In genomic region chr3:30437172-30437571, GRCh38 we compare ENCODE assay signal across 11 cellular contexts.
DNase-seq lines count a peak whose midpoint lies in the region; ATAC-seq and TF ChIP-seq lines count a peak whose summit lies in the region.
"Had no signal": no experiment of that assay in that cellular context is flagged by ENCODE, and none has a peak within 500 bp of the region (broad histone marks: within the 10 kb centered on the region; RNA-seq: fewer than 3 reads in every experiment).

No MANE protein-coding gene starts in this region.

- H3F3A ChIP-seq in PC-9 (ENCODE audit: insufficient read depth, low read depth) = no peaks in the 10 kb centered on the region

- CTCF ChIA-PET in WTC11 (lab: Charles Lee) (no interaction called here), PC-9 (lab: Charles Lee) (interaction anchor here (0.7 kb wide), 1 partner anchor 1575 kb away, joined by 3 read pairs; no protein-coding TSS in a partner anchor)

- no peaks in the 10 kb centered on the region for H3K27me3 Mint-ChIP-seq in WTC11 (ENCODE audit: low read depth)

- H3K4me1 ChIP-seq in PC-9 (replicated peaks; ENCODE audit: insufficient read depth) = no peaks in the 10 kb centered on the region

- H3K36me3 ChIP-seq in PC-9 (ENCODE audit: low read depth) = no peaks in the 10 kb centered on the region
- H3K36me3 ChIP-seq: ovary had no signal

- TF ChIP-seq CTCF in WTC11 (IDR thresholded peaks at IDR 0.05) = no peak
- no peak for TF ChIP-seq CTCF in PC-9 (conservative IDR thresholded peaks at IDR 0.05)

- no peak overlapping the region for H3K4me3 Mint-ChIP-seq in WTC11

- no peaks in the 10 kb centered on the region for H3K9me2 ChIP-seq in PC-9 (ENCODE audit: insufficient read depth)

- H3K27ac ChIP-seq in PC-9 = no peak overlapping the region
- H3K27ac ChIP-seq: ovary had no signal

- peak overlapping the region; percentile 46 for H3K27ac Mint-ChIP-seq in WTC11

- ATAC-seq in WTC11 = peak; percentile 48
- peak; percentile 63 to 81 for ATAC-seq in left cardiac atrium
- ATAC-seq: activated naive CD4-positive, alpha-beta T cell treated with anti-CD3 and anti-CD28 coated beads, Interleukin-2, amount 50 U/mL, for 72 hours had no signal

- peaks cover 4% of the 10 kb centered on the region; the same call in 1 of the 2 replicates for H3K9me3 Mint-ChIP-seq in WTC11
- H3K9me3 Mint-ChIP-seq: activated naive CD4-positive, alpha-beta T cell treated with anti-CD3 and anti-CD28 coated beads, Interleukin-2, amount 50 U/mL, for 72 hours had no signal

- intact Hi-C loops in left cardiac atrium (cut with DNase I) (loop anchor here in 1 of 2 donors (5.0 kb wide), 1 partner anchor 115 kb away; no protein-coding TSS in a partner anchor), PC-9 (cut with micrococcal nuclease; ENCODE audit: unreplicated experiment) (no loop called here)

- H3K9me3 ChIP-seq in PC-9 (ENCODE audit: insufficient read depth, low read depth) = no peaks in the 10 kb centered on the region
- H3K9me3 ChIP-seq: ovary had no signal

- H3K79me2 ChIP-seq in PC-9 (ENCODE audit: low read depth) = no peaks in the 10 kb centered on the region

- DNase-seq in COLO829 (ENCODE audit: low spot score) (peak; percentile 34), WTC11 (ENCODE audit: low spot score) (no peak), left cardiac atrium (peak; percentile 36), renal cortical epithelial cell (ENCODE audit: low read depth) (peak; percentile 83), ureter (ENCODE audit: low spot score) (no peak), globus pallidus (ENCODE audit: low spot score) (no peak), PC-9 (no peak)
- DNase-seq in stimulated activated CD4-positive, alpha-beta T cell treated with anti-CD3 and anti-CD28 coated beads, Interleukin-4, amount 100 ng/mL, for 24 hours = no peak
- DNase-seq: CD4-positive, CD25-positive, alpha-beta regulatory T cell had no signal

- no peak overlapping the region for H3K4me2 ChIP-seq in PC-9

- no peak overlapping the region for H2AFZ ChIP-seq in PC-9

- peaks cover 42% of the 10 kb centered on the region for H3K4me1 Mint-ChIP-seq in WTC11

- no peaks in the 10 kb centered on the region for H4K20me1 ChIP-seq in PC-9 (ENCODE audit: insufficient read depth)

- no TSS peak for BruUV-seq in PC-9 (replicated peaks; lab: Mats Ljungman, UMichigan)

- POLR2A ChIA-PET in WTC11 (lab: Charles Lee) (no interaction called here), PC-9 (lab: Charles Lee; ENCODE audit: unreplicated experiment) (no interaction called here)

- H3K4me3 ChIP-seq in PC-9 = no peak overlapping the region
- H3K4me3 ChIP-seq: ovary had no signal

- H3K36me3 Mint-ChIP-seq in WTC11 = no peaks in the 10 kb centered on the region
- H3K36me3 Mint-ChIP-seq: activated naive CD4-positive, alpha-beta T cell treated with anti-CD3 and anti-CD28 coated beads, Interleukin-2, amount 50 U/mL, for 72 hours; CD4-positive, CD25-positive, alpha-beta regulatory T cell had no signal

- no peaks in the 10 kb centered on the region for H3K27me3 ChIP-seq in PC-9 (ENCODE audit: insufficient read depth, low read depth)
- H3K27me3 ChIP-seq: ovary had no signal

TF ChIP-seq in WTC11, 78 proteins besides CTCF, POLR2A, EP300 and RAD21:
- no peak for TF ChIP-seq TP53 (CRISPR knock-in tag; IDR thresholded peaks at IDR 0.05)
- 0 out of 2 replicates have a peak, but pooled peaks have one; percentile 44 for TF ChIP-seq USF2 (CRISPR knock-in tag; IDR thresholded peaks at IDR 0.05)
- no peak for TF ChIP-seq SMAD4 (CRISPR knock-in tag; IDR thresholded peaks at IDR 0.05)

Comparison
In these comparisons a context has a peak if more than half of its experiments do, and no peak if none do; other contexts are left out.
1. DNase-seq: peak in COLO829 (single experiment), left cardiac atrium (single experiment) and renal cortical epithelial cell (single experiment); none in WTC11 (single experiment), ureter (single experiment), globus pallidus (single experiment), stimulated activated CD4-positive, alpha-beta T cell treated with anti-CD3 and anti-CD28 coated beads, Interleukin-4, amount 100 ng/mL, for 24 hours (single experiment) and PC-9 (0 of 2).